Comparison of ENCODE assay signal across 1 cellular context in genomic region chr7:16460789-16461465, GRCh38.
TF ChIP-seq lines count a peak whose summit lies in the region.

No MANE protein-coding gene starts in this region.

TF ChIP-seq in K562, 482 proteins besides CTCF, POLR2A, EP300 and RAD21 (continued from another document):
- peak; percentile 13; the same call in 1 of the 2 replicates for TF ChIP-seq PKNOX1 (IDR thresholded peaks at IDR 0.05)
- peak; percentile 62 for TF ChIP-seq CEBPB (tag; IDR thresholded peaks at IDR 0.05)
- no peak for TF ChIP-seq OTX1 (CRISPR knock-in tag; IDR thresholded peaks at IDR 0.05)
- TF ChIP-seq DDX20 (tag; IDR thresholded peaks at IDR 0.05; ENCODE audit: low read depth), result no peak
- no peak for TF ChIP-seq CCNT2 (IDR thresholded peaks at IDR 0.05; ENCODE audit: borderline replicate concordance, extremely low read depth, insufficient read length, low read depth, low read length)
TF ChIP-seq in K562: peak in this region for 3.
